Comparison of ENCODE assay signal across 8 cellular contexts in genomic region chr12:53295070-53295890, GRCh38. TPM values are rescaled to one million over a fixed set of nuclear protein-coding genes. Genes with fewer than 3 reads are reported as not detected.
DNase-seq lines count a peak whose midpoint lies in the region; ATAC-seq, FAIRE-seq and TF ChIP-seq lines count a peak whose summit lies in the region.

Gene PFDN5, plus strand, starts transcription at chr12:53295542. Its CDS starts 26 bp downstream, at chr12:53295568.

- DNase-seq in Caco-2 (peak; percentile 84 to 89), endothelial cell of umbilical vein (ENCODE audit: low read depth, low spot score) (peak; percentile 96), midbrain (lab: John Stamatoyannopoulos, UW) (peak; percentile 87)
- peak; percentile 82 for DNase-seq in activated CD8-positive, alpha-beta memory T cell treated with anti-CD3 and anti-CD28 coated beads, Interleukin-2, amount 50 U/mL, for 4 hours
- peak; percentile 70 to 76 for DNase-seq in stimulated activated CD8-positive, alpha-beta memory T cell treated with anti-CD3 and anti-CD28 coated beads, Interleukin-2, amount 100 ng/mL, for 1 hour (ENCODE audit: low read depth in 2 of 2)

- H3K9me3 Mint-ChIP-seq in Caco-2 (ENCODE audit: unreplicated experiment), result no peaks in the 10 kb centered on the region

- H3K4me3 Mint-ChIP-seq in Caco-2 (ENCODE audit: unreplicated experiment), result peak within 1 kb of the TSS; percentile 93

- POLR2A ChIA-PET in Caco-2 (lab: Charles Lee), result interaction anchor here (0.6 to 1.3 kb wide), 8 partner anchors 8 to 241 kb away, joined by 3 to 20 read pairs (median 4); partner anchors contain the start of genes AAAS, CSAD, SP1 and SPRYD3
- POLR2A ChIA-PET in endothelial cell of umbilical vein (lab: Charles Lee), result interaction anchor here (1.0 to 1.5 kb wide), 3 partner anchors 26 to 206 kb away, joined by 4 to 6 read pairs (median 5); partner anchors contain the start of genes AAAS and TARBP2

- H3K27ac ChIP-seq in HUES48 (ENCODE audit: low read depth, low read length), result peak within 1 kb of the TSS; percentile 81
- peak within 1 kb of the TSS; percentile 21 for H3K27ac ChIP-seq in OCI-LY1 (ENCODE audit: low read depth, low read length, poor library complexity, severe bottlenecking)
- peak within 1 kb of the TSS; percentile 63 for H3K27ac ChIP-seq in endothelial cell of umbilical vein (ENCODE audit: insufficient read depth, low read depth, low read length)

- no peaks in the 10 kb centered on the region for H3F3A ChIP-seq in OCI-LY1 (ENCODE audit: insufficient read depth, low read length)

- H3K36me3 ChIP-seq in Caco-2 (ENCODE audit: control insufficient read depth, insufficient read depth, low read length), result peaks cover 2% of the 10 kb centered on the region
- peaks cover 54% of the 10 kb centered on the region for H3K36me3 ChIP-seq in HUES48 (ENCODE audit: control insufficient read depth, insufficient read depth, low read length)
- peaks cover 50% of the 10 kb centered on the region for H3K36me3 ChIP-seq in OCI-LY1 (ENCODE audit: insufficient read depth, low read length)
- H3K36me3 ChIP-seq in endothelial cell of umbilical vein (ENCODE audit: control insufficient read depth in 2 of 2, extremely low read depth in 1 of 2, insufficient read depth in 2 of 2, low read length in 2 of 2), result peaks cover under 1 to 4% of the 10 kb centered on the region in 2 experiments

- H3K36me3 Mint-ChIP-seq in Caco-2 (ENCODE audit: insufficient read depth, unreplicated experiment), result peaks cover 32% of the 10 kb centered on the region

- H3K79me2 ChIP-seq in OCI-LY1 (ENCODE audit: insufficient read depth, low read length) (peaks cover 13% of the 10 kb centered on the region), endothelial cell of umbilical vein (ENCODE audit: control insufficient read depth, insufficient read depth, low read length) (peaks cover 25% of the 10 kb centered on the region)

- no peaks in the 10 kb centered on the region for H3K27me3 Mint-ChIP-seq in Caco-2 (ENCODE audit: insufficient read depth, unreplicated experiment)

- H3K4me2 ChIP-seq in OCI-LY1 (ENCODE audit: low read length), result peak within 1 kb of the TSS; percentile 99
- H3K4me2 ChIP-seq in endothelial cell of umbilical vein (ENCODE audit: insufficient read depth, low read length), result peak within 1 kb of the TSS; percentile 77

- FAIRE-seq in endothelial cell of umbilical vein (lab: Jason Lieb, UNC), result peak; percentile 98

- H4K20me1 ChIP-seq in OCI-LY1 (ENCODE audit: insufficient read depth, low read length) (no peaks in the 10 kb centered on the region), endothelial cell of umbilical vein (replicated peaks; ENCODE audit: control insufficient read depth, extremely low read depth, insufficient read depth, low read length) (no peaks in the 10 kb centered on the region)

- peaks cover 18% of the 10 kb centered on the region for H3K4me1 ChIP-seq in Caco-2
- H3K4me1 ChIP-seq in HUES48 (ENCODE audit: control insufficient read depth, insufficient read depth, low read length), result peaks cover 8% of the 10 kb centered on the region
- peaks cover 37% of the 10 kb centered on the region for H3K4me1 ChIP-seq in OCI-LY1 (ENCODE audit: insufficient read depth, low read length, severe bottlenecking)
- H3K4me1 ChIP-seq in endothelial cell of umbilical vein (ENCODE audit: control insufficient read depth, extremely low read depth, insufficient read depth, low read length), result peaks cover 31% of the 10 kb centered on the region

- intact Hi-C loops in Caco-2 (cut with micrococcal nuclease; ENCODE audit: unreplicated experiment), result loop anchor here (1.0 to 2.0 kb wide), 3 partner anchors 26 to 82 kb away; partner anchors contain the start of gene AAAS
- intact Hi-C loops in endothelial cell of umbilical vein (cut with micrococcal nuclease), result loop anchor here (2.0 kb wide), 2 partner anchors 26 to 74 kb away; partner anchors contain the start of gene ESPL1

- ATAC-seq in GM21390 (IDR thresholded peaks at IDR 0.05; ENCODE audit: unreplicated experiment), result peak; percentile 90

- TF ChIP-seq POLR2A in endothelial cell of umbilical vein (IDR thresholded peaks at IDR 0.05; ENCODE audit: low read depth, low read length), result peak; percentile 84

- H3K9me2 ChIP-seq in OCI-LY1 (ENCODE audit: low read depth, low read length), result no peaks in the 10 kb centered on the region

- BruUV-seq in Caco-2 (replicated peaks; lab: Mats Ljungman, UMichigan) (no TSS peak), endothelial cell of umbilical vein (replicated peaks; lab: Mats Ljungman, UMichigan) (no TSS peak)

- H3K4me1 Mint-ChIP-seq in Caco-2 (ENCODE audit: low read depth, unreplicated experiment), result peaks cover 11% of the 10 kb centered on the region

- CTCF ChIA-PET in Caco-2 (lab: Charles Lee), result interaction anchor here (0.6 to 2.0 kb wide), 14 partner anchors 26 to 229 kb away, joined by 3 to 31 read pairs (median 4); partner anchors contain the start of gene AAAS
- CTCF ChIA-PET in endothelial cell of umbilical vein (lab: Charles Lee), result interaction anchor here (0.6 to 2.1 kb wide), 13 partner anchors 16 to 206 kb away, joined by 3 to 31 read pairs (median 4); partner anchors contain the start of genes AAAS and TARBP2

- H3K27me3 ChIP-seq in Caco-2 (replicated peaks; ENCODE audit: control insufficient read depth, insufficient read depth, low read length) (no peaks in the 10 kb centered on the region), HUES48 (ENCODE audit: control insufficient read depth, insufficient read depth, low read length) (no peaks in the 10 kb centered on the region), OCI-LY1 (ENCODE audit: insufficient read depth, low read length) (no peaks in the 10 kb centered on the region), endothelial cell of umbilical vein (ENCODE audit: control insufficient read depth in 2 of 2, insufficient read depth in 2 of 2, low read length in 2 of 2) (no peaks in the 10 kb centered on the region)

- H3K4me3 ChIP-seq in Caco-2 (ENCODE audit: low read depth, low read length) (peak within 1 kb of the TSS; percentile 87), HUES48 (ENCODE audit: low read depth, low read length) (peak within 1 kb of the TSS; percentile 98), OCI-LY1 (ENCODE audit: low read depth, low read length, poor library complexity, severe bottlenecking) (peak within 1 kb of the TSS; percentile 97), endothelial cell of umbilical vein (replicated peaks in 1 of 3; ENCODE audit: insufficient read depth in 1 of 3, low read depth in 1 of 3, low read length in 3 of 3) (peak within 1 kb of the TSS; percentile 71 to 82 (median 82))

- dilution Hi-C loops in endothelial cell of umbilical vein (cut with MboI; ENCODE audit: extremely low pct_ligation_motif_present, low sequenced_read_pairs), result no loop called here

- no peak within 1 kb of the TSS for H2AFZ ChIP-seq in OCI-LY1 (ENCODE audit: low read length)
- peak within 1 kb of the TSS; percentile 78 for H2AFZ ChIP-seq in endothelial cell of umbilical vein (ENCODE audit: low read depth, low read length)

- H3K9ac ChIP-seq in HUES48 (ENCODE audit: low read depth, low read length) (peak within 1 kb of the TSS; percentile 81), OCI-LY1 (ENCODE audit: low read length) (peak within 1 kb of the TSS; percentile 97), endothelial cell of umbilical vein (replicated peaks; ENCODE audit: extremely low read depth, insufficient read depth, low read length) (peak within 1 kb of the TSS; percentile 85)

- no peaks in the 10 kb centered on the region for H3K9me1 ChIP-seq in endothelial cell of umbilical vein (replicated peaks; ENCODE audit: control insufficient read depth, extremely low read depth, insufficient read depth, low read length)

- H3K27ac Mint-ChIP-seq in Caco-2 (ENCODE audit: unreplicated experiment), result peak within 1 kb of the TSS; percentile 90

- TF ChIP-seq CTCF in Caco-2 (IDR thresholded peaks at IDR 0.05; ENCODE audit: insufficient read depth in 1 of 2, low read depth in 1 of 2, low read length in 1 of 2, severe bottlenecking in 1 of 2, unreplicated experiment in 1 of 2), result no peak
- TF ChIP-seq CTCF in OCI-LY1 (IDR thresholded peaks at IDR 0.05; ENCODE audit: low read length), result no peak
- TF ChIP-seq CTCF in endothelial cell of umbilical vein (IDR thresholded peaks at IDR 0.05; ENCODE audit: extremely low read depth in 1 of 2, insufficient read depth in 1 of 2, low read depth in 1 of 2, low read length in 2 of 2), result no peak

- H3K9me3 ChIP-seq in Caco-2 (no peaks in the 10 kb centered on the region), HUES48 (ENCODE audit: control insufficient read depth, insufficient read depth, low read length) (no peaks in the 10 kb centered on the region), OCI-LY1 (ENCODE audit: low read length) (no peaks in the 10 kb centered on the region), endothelial cell of umbilical vein (replicated peaks; ENCODE audit: control insufficient read depth, insufficient read depth, low read length) (no peaks in the 10 kb centered on the region)

TF ChIP-seq in endothelial cell of umbilical vein, 7 proteins besides CTCF, POLR2A, EP300 and RAD21:
- TF ChIP-seq MYC (IDR thresholded peaks at IDR 0.05; ENCODE audit: low read depth, low read length) (peak; percentile 9), POLR2AphosphoS5 (IDR thresholded peaks at IDR 0.05; ENCODE audit: insufficient read depth, low read depth, low read length) (peak; percentile 72), FOS (IDR thresholded peaks at IDR 0.05; ENCODE audit: borderline replicate concordance, insufficient read depth, low read length) (no peak)

RNA-seq across cellular contexts. Expression of gene PFDN5, which starts in this region (rescaled TPM):
- 251 and 264 TPM in 2 replicates for total RNA-seq in Caco-2 (2022)
- total RNA-seq in endothelial cell of umbilical vein, result 286 and 301 TPM in 2 replicates
- 665 and 745 TPM in 2 replicates for polyA plus RNA-seq in endothelial cell of umbilical vein
- polyA plus RNA-seq in endothelial cell of umbilical vein (2011; cell fraction: cytosol; rRNA removed), result 965 and 972 TPM in 2 replicates
- 821 and 880 TPM in 2 replicates for polyA plus RNA-seq in endothelial cell of umbilical vein (2011; cell fraction: nucleus; rRNA removed)
- 559 and 618 TPM in 2 replicates for polyA plus RNA-seq in endothelial cell of umbilical vein (2012)
- polyA minus RNA-seq in endothelial cell of umbilical vein, result 123 and 203 TPM in 2 replicates
- polyA minus RNA-seq in endothelial cell of umbilical vein (2011; cell fraction: cytosol; rRNA and poly(A)+ RNA removed), result 96.5 TPM
- polyA minus RNA-seq in endothelial cell of umbilical vein (2011; cell fraction: nucleus; rRNA and poly(A)+ RNA removed), result 80.4 and 104 TPM in 2 replicates

Comparison
In these comparisons a context has a peak if more than half of its experiments do, and no peak if none do; other contexts are left out.
1. Peak in every context shown above with its lines: DNase-seq, ATAC-seq, H3K4me3 ChIP-seq and H3K27ac ChIP-seq.
2. H3K27ac ChIP-seq: peak in every context shown above with its lines; median percentile 81 in HUES48; 63 in endothelial cell of umbilical vein; 21 in OCI-LY1.